ENCODE assay signal across 11 cellular contexts in the genomic region with DNA sequence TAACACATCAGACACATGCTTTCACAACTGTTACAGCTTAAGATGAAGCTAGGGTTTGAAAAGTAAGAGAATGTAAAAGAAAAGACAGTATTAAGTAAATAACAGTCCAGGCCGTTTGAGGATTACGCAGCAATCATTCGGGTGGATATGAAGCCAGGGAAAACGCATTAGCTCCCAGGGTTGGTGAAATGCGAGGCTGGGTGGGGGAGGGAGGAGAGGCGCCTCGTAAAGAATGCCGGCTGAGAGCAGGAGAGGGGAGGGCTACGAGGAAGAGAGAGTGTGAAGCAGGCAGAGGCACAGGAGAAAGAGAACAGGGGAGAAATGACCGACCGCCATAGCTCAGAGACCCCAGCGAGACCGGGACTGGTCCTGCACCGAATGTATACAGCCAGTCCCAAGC.
A peak's percentile ranks its signal among the peaks of the same experiment; 100 is the strongest.
DNase-seq lines count a peak whose midpoint lies in the region; ATAC-seq and TF ChIP-seq lines count a peak whose summit lies in the region.
"Had no signal": no experiment of that assay in that cellular context is flagged by ENCODE, and none has a peak within 500 bp of the region (broad histone marks: within the 10 kb centered on the region; RNA-seq: fewer than 3 reads in every experiment).

No MANE protein-coding gene starts in this region.

- TF ChIP-seq CTCF in GM23338 (conservative IDR thresholded peaks at IDR 0.05; ENCODE audit: low read depth in 2 of 2) (no peak), fibroblast of villous mesenchyme (IDR thresholded peaks at IDR 0.05; ENCODE audit: insufficient read depth, low read depth, low read length) (no peak)

- H3K4me3 ChIP-seq in GM23338 (peak overlapping the region; percentile 56), fibroblast of villous mesenchyme (ENCODE audit: low read depth, low read length) (no peak overlapping the region), neuronal stem cell (ENCODE audit: low read length in 2 of 2) (peak overlapping the region in 1 of 2 donors; percentile 7)

- no peak overlapping the region for H4K91ac ChIP-seq in neuronal stem cell (ENCODE audit: low read depth, low read length, poor library complexity)

- peaks cover 53% of the 10 kb centered on the region for H3K4me1 Mint-ChIP-seq in GM23338

- H2BK15ac ChIP-seq in neuronal stem cell (ENCODE audit: low read length): no peak overlapping the region

- no peak overlapping the region for H3K9ac ChIP-seq in neuronal stem cell (ENCODE audit: low read depth, low read length, poor library complexity)

- H3K27ac ChIP-seq in GM23338 (ENCODE audit: low read depth): no peak overlapping the region
- no peak overlapping the region for H3K27ac ChIP-seq in neuronal stem cell (replicated peaks; ENCODE audit: low read length)
- H3K27ac ChIP-seq: foreskin keratinocyte had no signal

- peaks cover 35% of the 10 kb centered on the region for H3K27me3 Mint-ChIP-seq in GM23338 (ENCODE audit: insufficient read depth, low read depth, poor library complexity)

- H4K8ac ChIP-seq in neuronal stem cell (ENCODE audit: low read depth, low read length): no peak overlapping the region

- peaks cover 0 to 4% of the 10 kb centered on the region in 2 donors for H3K9me3 ChIP-seq in neuronal stem cell (replicated peaks in 1 of 2; ENCODE audit: control insufficient read depth in 2 of 2, insufficient read depth in 1 of 2, low read depth in 1 of 2, low read length in 2 of 2)

- no peak overlapping the region for H3K27ac Mint-ChIP-seq in GM23338

- H2AFZ ChIP-seq in GM23338 (peak overlapping the region; percentile 94), neuronal stem cell (ENCODE audit: low read length) (no peak overlapping the region)

- no peak overlapping the region for H2BK5ac ChIP-seq in neuronal stem cell (ENCODE audit: low read length)

- H3K4me1 ChIP-seq in GM23338 (ENCODE audit: insufficient read depth): peaks cover 38% of the 10 kb centered on the region
- H3K4me1 ChIP-seq in neuronal stem cell (ENCODE audit: control insufficient read depth in 2 of 2, insufficient read depth in 1 of 2, low read depth in 1 of 2, low read length in 2 of 2): peaks cover 3 to 24% of the 10 kb centered on the region in 2 donors
- H3K4me1 ChIP-seq: foreskin keratinocyte had no signal

- peak overlapping the region; percentile 4 for H3K18ac ChIP-seq in neuronal stem cell (ENCODE audit: low read length)

- no peaks in the 10 kb centered on the region for H3K36me3 Mint-ChIP-seq in GM23338 (ENCODE audit: low read depth)

- no peaks in the 10 kb centered on the region for H3K9me3 Mint-ChIP-seq in GM23338

- 0 out of 2 replicates have a peak, but pooled peaks cover 4% of the 10 kb centered on the region for H3F3A ChIP-seq in GM23338 (replicated peaks; ENCODE audit: low read depth)

- H2BK120ac ChIP-seq in neuronal stem cell (ENCODE audit: low read depth, low read length): no peak overlapping the region

- no peak overlapping the region for H3K4ac ChIP-seq in neuronal stem cell (ENCODE audit: low read length)

- no peak overlapping the region for H2BK12ac ChIP-seq in neuronal stem cell (ENCODE audit: low read length)

- peak overlapping the region; percentile 82 for H3K4me2 ChIP-seq in GM23338
- H3K4me2 ChIP-seq in neuronal stem cell (ENCODE audit: insufficient read depth, low read length, poor library complexity, severe bottlenecking): no peak overlapping the region

- H3K14ac ChIP-seq in neuronal stem cell (ENCODE audit: low read length): no peak overlapping the region

- H3K27me3 ChIP-seq in GM23338 (ENCODE audit: insufficient read depth) (peaks cover 37% of the 10 kb centered on the region), neuronal stem cell (ENCODE audit: control insufficient read depth in 3 of 3, insufficient read depth in 3 of 3, low read depth in 1 of 3, low read length in 3 of 3) (peaks cover 0 to 42% (median 24%) of the 10 kb centered on the region in 3 experiments)

- no peak overlapping the region for H2AK5ac ChIP-seq in neuronal stem cell (ENCODE audit: low read depth, low read length)

- H3K36me3 ChIP-seq in GM23338 (ENCODE audit: insufficient read depth) (no peaks in the 10 kb centered on the region), neuronal stem cell (replicated peaks in 1 of 2; ENCODE audit: control insufficient read depth in 2 of 2, insufficient read depth in 2 of 2, low read length in 2 of 2) (no peaks in the 10 kb centered on the region)

- no CpG with 5 or more reads among the region's 14 CpGs for WGBS in neuronal stem cell (ENCODE audit: extremely low coverage in 2 of 2, insufficient read length in 2 of 2, insufficient replicate concordance in 1 of 2), 2 donors

- ATAC-seq in GM23338 (peak; percentile 49), HG02973 (IDR thresholded peaks at IDR 0.05; ENCODE audit: unreplicated experiment) (no peak)

- no peak overlapping the region for H3K23ac ChIP-seq in neuronal stem cell (ENCODE audit: low read depth, low read length, poor library complexity)

- DNase-seq in GM23338 (ENCODE audit: low spot score) (peak; percentile 66), NCI-H510A treated with DMSO at 0.1 percent for 48 hours (lab: John Stamatoyannopoulos, UW) (peak; percentile 13), fibroblast of villous mesenchyme (ENCODE audit: low read depth) (peak; percentile 21), neuronal stem cell (ENCODE audit: low spot score) (no peak), AG08395 (ENCODE audit: low spot score) (no peak), HUDEP-2 (lab: John Stamatoyannopoulos, UW; ENCODE audit: unreplicated experiment in 76 of 76) (no peak), HCEC 1CT (no peak)
- DNase-seq: foreskin keratinocyte; NCI-H1105; stimulated activated naive CD4-positive, alpha-beta T cell had no signal

- no peaks in the 10 kb centered on the region for H3K79me2 ChIP-seq in GM23338 (replicated peaks; ENCODE audit: insufficient read depth)

- H3K9me2 ChIP-seq in GM23338 (ENCODE audit: insufficient read depth): no peaks in the 10 kb centered on the region

- H3K79me1 ChIP-seq in neuronal stem cell (ENCODE audit: low read depth, low read length): no peaks in the 10 kb centered on the region

- H3K4me3 Mint-ChIP-seq in GM23338: peak overlapping the region; percentile 67

- no peaks in the 10 kb centered on the region for H4K20me1 ChIP-seq in GM23338 (replicated peaks; ENCODE audit: insufficient read depth)

TF ChIP-seq in GM23338, 12 proteins besides CTCF, POLR2A, EP300 and RAD21:
- TF ChIP-seq POLR2AphosphoS5 (IDR thresholded peaks at IDR 0.05; ENCODE audit: low read depth): no peak
- TF ChIP-seq, protein P1, sequence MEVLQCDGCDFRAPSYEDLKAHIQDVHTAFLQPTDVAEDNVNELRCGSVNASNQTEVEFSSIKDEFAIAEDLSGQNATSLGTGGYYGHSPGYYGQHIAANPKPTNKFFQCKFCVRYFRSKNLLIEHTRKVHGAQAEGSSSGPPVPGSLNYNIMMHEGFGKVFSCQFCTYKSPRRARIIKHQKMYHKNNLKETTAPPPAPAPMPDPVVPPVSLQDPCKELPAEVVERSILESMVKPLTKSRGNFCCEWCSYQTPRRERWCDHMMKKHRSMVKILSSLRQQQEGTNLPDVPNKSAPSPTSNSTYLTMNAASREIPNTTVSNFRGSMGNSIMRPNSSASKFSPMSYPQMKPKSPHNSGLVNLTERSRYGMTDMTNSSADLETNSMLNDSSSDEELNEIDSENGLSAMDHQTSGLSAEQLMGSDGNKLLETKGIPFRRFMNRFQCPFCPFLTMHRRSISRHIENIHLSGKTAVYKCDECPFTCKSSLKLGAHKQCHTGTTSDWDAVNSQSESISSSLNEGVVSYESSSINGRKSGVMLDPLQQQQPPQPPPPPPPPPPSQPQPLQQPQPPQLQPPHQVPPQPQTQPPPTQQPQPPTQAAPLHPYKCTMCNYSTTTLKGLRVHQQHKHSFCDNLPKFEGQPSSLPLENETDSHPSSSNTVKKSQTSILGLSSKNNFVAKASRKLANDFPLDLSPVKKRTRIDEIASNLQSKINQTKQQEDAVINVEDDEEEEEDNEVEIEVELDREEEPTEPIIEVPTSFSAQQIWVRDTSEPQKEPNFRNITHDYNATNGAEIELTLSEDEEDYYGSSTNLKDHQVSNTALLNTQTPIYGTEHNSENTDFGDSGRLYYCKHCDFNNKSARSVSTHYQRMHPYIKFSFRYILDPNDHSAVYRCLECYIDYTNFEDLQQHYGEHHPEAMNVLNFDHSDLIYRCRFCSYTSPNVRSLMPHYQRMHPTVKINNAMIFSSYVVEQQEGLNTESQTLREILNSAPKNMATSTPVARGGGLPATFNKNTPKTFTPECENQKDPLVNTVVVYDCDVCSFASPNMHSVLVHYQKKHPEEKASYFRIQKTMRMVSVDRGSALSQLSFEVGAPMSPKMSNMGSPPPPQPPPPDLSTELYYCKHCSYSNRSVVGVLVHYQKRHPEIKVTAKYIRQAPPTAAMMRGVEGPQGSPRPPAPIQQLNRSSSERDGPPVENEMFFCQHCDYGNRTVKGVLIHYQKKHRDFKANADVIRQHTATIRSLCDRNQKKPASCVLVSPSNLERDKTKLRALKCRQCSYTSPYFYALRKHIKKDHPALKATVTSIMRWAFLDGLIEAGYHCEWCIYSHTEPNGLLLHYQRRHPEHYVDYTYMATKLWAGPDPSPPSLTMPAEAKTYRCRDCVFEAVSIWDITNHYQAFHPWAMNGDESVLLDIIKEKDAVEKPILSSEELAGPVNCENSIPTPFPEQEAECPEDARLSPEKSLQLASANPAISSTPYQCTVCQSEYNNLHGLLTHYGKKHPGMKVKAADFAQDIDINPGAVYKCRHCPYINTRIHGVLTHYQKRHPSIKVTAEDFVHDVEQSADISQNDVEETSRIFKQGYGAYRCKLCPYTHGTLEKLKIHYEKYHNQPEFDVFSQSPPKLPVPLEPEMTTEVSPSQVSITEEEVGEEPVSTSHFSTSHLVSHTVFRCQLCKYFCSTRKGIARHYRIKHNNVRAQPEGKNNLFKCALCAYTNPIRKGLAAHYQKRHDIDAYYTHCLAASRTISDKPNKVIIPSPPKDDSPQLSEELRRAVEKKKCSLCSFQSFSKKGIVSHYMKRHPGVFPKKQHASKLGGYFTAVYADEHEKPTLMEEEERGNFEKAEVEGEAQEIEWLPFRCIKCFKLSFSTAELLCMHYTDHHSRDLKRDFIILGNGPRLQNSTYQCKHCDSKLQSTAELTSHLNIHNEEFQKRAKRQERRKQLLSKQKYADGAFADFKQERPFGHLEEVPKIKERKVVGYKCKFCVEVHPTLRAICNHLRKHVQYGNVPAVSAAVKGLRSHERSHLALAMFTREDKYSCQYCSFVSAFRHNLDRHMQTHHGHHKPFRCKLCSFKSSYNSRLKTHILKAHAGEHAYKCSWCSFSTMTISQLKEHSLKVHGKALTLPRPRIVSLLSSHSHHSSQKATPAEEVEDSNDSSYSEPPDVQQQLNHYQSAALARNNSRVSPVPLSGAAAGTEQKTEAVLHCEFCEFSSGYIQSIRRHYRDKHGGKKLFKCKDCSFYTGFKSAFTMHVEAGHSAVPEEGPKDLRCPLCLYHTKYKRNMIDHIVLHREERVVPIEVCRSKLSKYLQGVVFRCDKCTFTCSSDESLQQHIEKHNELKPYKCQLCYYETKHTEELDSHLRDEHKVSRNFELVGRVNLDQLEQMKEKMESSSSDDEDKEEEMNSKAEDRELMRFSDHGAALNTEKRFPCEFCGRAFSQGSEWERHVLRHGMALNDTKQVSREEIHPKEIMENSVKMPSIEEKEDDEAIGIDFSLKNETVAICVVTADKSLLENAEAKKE (CRISPR knock-in tag; IDR thresholded peaks at IDR 0.05): no peak
- peak; percentile 34 for TF ChIP-seq EZH2 (IDR thresholded peaks at IDR 0.05; ENCODE audit: low read depth, unreplicated experiment)

Comparison
In these comparisons a context has a peak if more than half of its experiments do, and no peak if none do; other contexts are left out.
1. DNase-seq: peak in GM23338 (single experiment), NCI-H510A treated with DMSO at 0.1 percent for 48 hours (single experiment) and fibroblast of villous mesenchyme (single experiment); none in neuronal stem cell (single experiment), AG08395 (single experiment), HUDEP-2 (0 of 76) and HCEC 1CT (single experiment).